21 cellular contexts compared by ENCODE assay signal in the genomic region with DNA sequence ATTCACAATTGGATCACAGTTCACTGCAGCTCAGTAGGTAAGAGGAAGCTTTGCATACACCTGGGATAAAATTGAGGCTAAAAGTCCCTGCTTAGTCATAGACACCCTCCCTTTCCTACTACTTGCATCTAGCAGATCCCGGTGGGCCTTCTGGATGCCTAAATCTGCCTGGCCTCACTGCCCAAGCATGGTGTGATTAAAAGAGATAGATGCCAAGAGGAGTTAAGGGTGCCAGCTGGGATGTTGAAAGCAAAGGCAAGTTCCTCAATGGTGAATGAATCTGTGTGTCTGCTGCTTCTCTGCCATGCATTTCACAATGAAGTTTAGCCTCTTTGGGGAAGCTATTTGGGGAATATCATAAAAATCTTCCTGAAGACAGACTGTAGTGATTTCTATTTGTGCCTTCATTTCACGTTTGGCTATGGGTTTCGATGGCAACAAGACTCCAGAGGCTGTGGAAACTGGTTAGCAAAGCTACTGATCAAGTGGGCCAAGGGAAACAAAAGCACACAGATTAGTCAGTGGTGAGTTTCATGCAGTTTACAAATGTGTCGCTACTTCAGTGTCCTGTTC.
DNase-seq lines count a peak whose midpoint lies in the region; ATAC-seq and TF ChIP-seq lines count a peak whose summit lies in the region.
"Had no signal": no experiment of that assay in that cellular context is flagged by ENCODE, and none has a peak within 500 bp of the region (broad histone marks: within the 10 kb centered on the region; RNA-seq: fewer than 3 reads in every experiment).

No MANE protein-coding gene starts in this region.

- DNase-seq in LHCN-M2 (ENCODE audit: low read depth): peak; percentile 23
- DNase-seq in brain microvascular endothelial cell: peak; percentile 32
- DNase-seq in fibroblast of pulmonary artery (ENCODE audit: low read depth): peak; percentile 39
- DNase-seq in thoracic aorta (ENCODE audit: low spot score): no peak
- no peak for DNase-seq in H9
- DNase-seq in NCI-H748 (lab: John Stamatoyannopoulos, UW; ENCODE audit: unreplicated experiment): no peak
- DNase-seq: activated CD4-positive, alpha-beta memory T cell treated with anti-CD3 and anti-CD28 coated beads for 36 hours; activated T-cell treated with anti-CD3 and anti-CD28 coated beads, Interleukin-2, amount 50 U/mL, for 48 hours; DMS79 treated with DMSO at 0.1 percent for 48 hours; NCI-H1048; NCI-H2107; NCI-H69; pancreas; small intestine; thyroid gland had no signal

- peaks cover 0 to 4% (median 3%) of the 10 kb centered on the region in 3 experiments; a peak in 5 of 7 replicates for H3K36me3 Mint-ChIP-seq in H9 (ENCODE audit: insufficient read depth in 1 of 3, low read depth in 3 of 3)
- H3K36me3 Mint-ChIP-seq: activated CD4-positive, alpha-beta memory T cell treated with anti-CD3 and anti-CD28 coated beads for 36 hours; activated naive CD8-positive, alpha-beta T cell; CD14-positive monocyte; IgD-negative memory B cell had no signal

- H3K56ac ChIP-seq in H9 (ENCODE audit: insufficient read length, low read depth, low read length): no peak overlapping the region

- H2AK5ac ChIP-seq in H9 (ENCODE audit: insufficient read length, low read length): no peak overlapping the region

- H3K14ac ChIP-seq in H9 (ENCODE audit: insufficient read depth, low read length): no peak overlapping the region

- no peak overlapping the region for H2BK5ac ChIP-seq in H9 (ENCODE audit: insufficient read length, low read length)

- no peak overlapping the region for H2BK120ac ChIP-seq in H9 (ENCODE audit: low read depth, low read length, poor library complexity, severe bottlenecking)

- no peak overlapping the region for H4K5ac ChIP-seq in H9 (ENCODE audit: insufficient read length, low read depth, low read length)

- H3K27me3 ChIP-seq in brain microvascular endothelial cell (replicated peaks) (no peaks in the 10 kb centered on the region), thoracic aorta (replicated peaks; ENCODE audit: insufficient read depth) (no peaks in the 10 kb centered on the region), H9 (ENCODE audit: insufficient read depth, low read length) (no peaks in the 10 kb centered on the region)
- H3K27me3 ChIP-seq: hepatocyte, pancreas, thyroid gland had no signal

- no peak overlapping the region for H4K91ac ChIP-seq in H9 (ENCODE audit: insufficient read length, low read depth, low read length)

- no CpG with 5 or more reads among the region's 4 CpGs for WGBS in H9 (ENCODE audit: extremely low coverage, insufficient read length, low lambda C conversion rate)

- H3T11ph ChIP-seq in H9 (ENCODE audit: low read length): no peak overlapping the region

- no peak overlapping the region for H4K8ac ChIP-seq in H9 (replicated peaks; ENCODE audit: insufficient read length, low read depth, low read length)

- no peak overlapping the region for H2AFZ ChIP-seq in H9 (ENCODE audit: low read length)
- H2AFZ ChIP-seq: hepatocyte had no signal

- TF ChIP-seq CTCF in brain microvascular endothelial cell (IDR thresholded peaks at IDR 0.05; ENCODE audit: low read depth, low read length, missing control alignments) (no peak), fibroblast of pulmonary artery (IDR thresholded peaks at IDR 0.05; ENCODE audit: low read length, missing control alignments) (no peak), thoracic aorta (IDR thresholded peaks at IDR 0.05) (no peak), H9 (conservative IDR thresholded peaks at IDR 0.05) (no peak)

- H3K9me3 ChIP-seq in thoracic aorta: no peaks in the 10 kb centered on the region
- no peaks in the 10 kb centered on the region for H3K9me3 ChIP-seq in H9 (ENCODE audit: control insufficient read depth, low read depth, low read length)
- H3K9me3 ChIP-seq: pancreas, thyroid gland had no signal

- no peaks in the 10 kb centered on the region for H4K20me1 ChIP-seq in H9 (ENCODE audit: control insufficient read depth, insufficient read depth, insufficient read length)

- H2BK20ac ChIP-seq in H9 (ENCODE audit: low read depth, low read length, poor library complexity, severe bottlenecking): no peak overlapping the region

- no peak overlapping the region for H2BK15ac ChIP-seq in H9 (ENCODE audit: low read depth, low read length)

- no peak overlapping the region for H3K9ac ChIP-seq in H9 (ENCODE audit: extremely low read depth, insufficient read length, low read length)

- no peak overlapping the region for H3K18ac ChIP-seq in H9 (ENCODE audit: insufficient read length, low read depth, low read length)

- no peak overlapping the region for H2BK12ac ChIP-seq in H9 (ENCODE audit: insufficient read length, low read depth, low read length)

- H3K79me1 ChIP-seq in H9 (ENCODE audit: insufficient read depth, low read depth, low read length, poor library complexity, severe bottlenecking): no peaks in the 10 kb centered on the region

- H3K4me3 Mint-ChIP-seq in H9: no peak overlapping the region
- H3K4me3 Mint-ChIP-seq: activated CD4-positive, alpha-beta memory T cell treated with anti-CD3 and anti-CD28 coated beads for 36 hours; activated naive CD8-positive, alpha-beta T cell; CD14-positive monocyte; central memory CD8-positive, alpha-beta T cell; IgD-negative memory B cell had no signal

- no peak overlapping the region for H3K27ac Mint-ChIP-seq in H9
- H3K27ac Mint-ChIP-seq: activated CD4-positive, alpha-beta memory T cell treated with anti-CD3 and anti-CD28 coated beads for 36 hours; activated naive CD8-positive, alpha-beta T cell; CD14-positive monocyte; IgD-negative memory B cell had no signal

- in situ Hi-C loops in brain microvascular endothelial cell (cut with HindIII; ENCODE audit: low pct_ligation_motif_present, low sequenced_read_pairs): no loop called here

- no peaks in the 10 kb centered on the region for H3K36me3 ChIP-seq in brain microvascular endothelial cell (replicated peaks)
- no peaks in the 10 kb centered on the region for H3K36me3 ChIP-seq in thoracic aorta
- H3K36me3 ChIP-seq: pancreas, thyroid gland had no signal

- H3K4me1 ChIP-seq in thoracic aorta (ENCODE audit: control insufficient read depth in 1 of 2, low read depth in 2 of 2) (peaks cover 18 to 24% of the 10 kb centered on the region in 2 donors), H9 (ENCODE audit: insufficient read depth, low read length) (no peaks in the 10 kb centered on the region)
- H3K4me1 ChIP-seq: pancreas, thyroid gland had no signal

- no peak overlapping the region for H3K23ac ChIP-seq in H9 (ENCODE audit: insufficient read length, low read depth, low read length)

- H3K4ac ChIP-seq in H9 (ENCODE audit: low read depth, low read length): no peak overlapping the region

- peak overlapping the region; percentile 24 for H3K27ac ChIP-seq in brain microvascular endothelial cell
- H3K27ac ChIP-seq in thoracic aorta: peak overlapping the region; percentile 36 to 70
- H3K27ac ChIP-seq in H9 (ENCODE audit: insufficient read length, low read depth, low read length): no peak overlapping the region
- H3K27ac ChIP-seq: hepatocyte, pancreas, thyroid gland had no signal

- H3K9me3 Mint-ChIP-seq in H9: peaks cover 0 to 3% of the 10 kb centered on the region in 2 experiments; a peak in 2 of 5 replicates
- H3K9me3 Mint-ChIP-seq: IgD-negative memory B cell had no signal

- no peaks in the 10 kb centered on the region; the same call in 1 of the 2 replicates for H3K79me2 ChIP-seq in H9 (ENCODE audit: insufficient read depth, low read length)
- H3K79me2 ChIP-seq: hepatocyte had no signal

- no peak overlapping the region for H3K4me2 ChIP-seq in H9 (ENCODE audit: insufficient read depth, insufficient read length, low read length)
- H3K4me2 ChIP-seq: hepatocyte had no signal

- peaks cover 6% of the 10 kb centered on the region in 2 experiments for H3K4me1 Mint-ChIP-seq in H9
- H3K4me1 Mint-ChIP-seq: CD14-positive monocyte; central memory CD8-positive, alpha-beta T cell had no signal

- ATAC-seq in thoracic aorta (ENCODE audit: insufficient number of reproducible peaks, low FRiP score, low read depth) (peak; percentile 70), GM21786 (IDR thresholded peaks at IDR 0.05; ENCODE audit: unreplicated experiment) (no peak)

- H3K4me3 ChIP-seq in brain microvascular endothelial cell (ENCODE audit: low read depth, low read length): no peak overlapping the region
- H3K4me3 ChIP-seq in fibroblast of pulmonary artery (replicated peaks; ENCODE audit: low read depth, low read length): no peak overlapping the region
- H3K4me3 ChIP-seq in thoracic aorta: peak overlapping the region; percentile 52
- H3K4me3 ChIP-seq: hepatocyte, pancreas, thyroid gland had no signal

- H3K23me2 ChIP-seq in H9 (ENCODE audit: insufficient read length, low read depth, low read length, poor library complexity, severe bottlenecking): no peaks in the 10 kb centered on the region

- H3K27me3 Mint-ChIP-seq in H9 (ENCODE audit: low read depth): no peaks in the 10 kb centered on the region; the same call in 1 of the 2 replicates
- H3K27me3 Mint-ChIP-seq: activated CD4-positive, alpha-beta memory T cell treated with anti-CD3 and anti-CD28 coated beads for 36 hours; activated naive CD8-positive, alpha-beta T cell; central memory CD8-positive, alpha-beta T cell; IgD-negative memory B cell had no signal

Comparison
In these comparisons a context has a peak if more than half of its experiments do, and no peak if none do; other contexts are left out.
1. DNase-seq: peak in LHCN-M2 (single experiment), brain microvascular endothelial cell (single experiment) and fibroblast of pulmonary artery (single experiment); none in thoracic aorta (single experiment), H9 (single experiment) and NCI-H748 (single experiment).